Comparison of ENCODE assay signal across 1 cellular context in genomic region chr1:202806845-202807366, GRCh38.
TF ChIP-seq lines count a peak whose summit lies in the region.

No MANE protein-coding gene starts in this region.

TF ChIP-seq in K562, 482 proteins besides CTCF, POLR2A, EP300 and RAD21 (continued from another document and continues in another):
- 0 out of 2 replicates have a peak, but pooled peaks have one; percentile 17 for TF ChIP-seq ZBTB7A (IDR thresholded peaks at IDR 0.05; ENCODE audit: borderline replicate concordance, control insufficient read depth, low read depth, low read length)
- no peak for TF ChIP-seq ZNF274 (IDR thresholded peaks at IDR 0.05; ENCODE audit: borderline replicate concordance, low read depth, low read length)
- TF ChIP-seq TRIM24 (IDR thresholded peaks at IDR 0.05), result no peak; a peak in 1 of 4 replicates
- no peak for TF ChIP-seq FOXA1 (IDR thresholded peaks at IDR 0.05; ENCODE audit: borderline replicate concordance)
- no peak for TF ChIP-seq THAP7 (CRISPR knock-in tag; IDR thresholded peaks at IDR 0.05)
- TF ChIP-seq MEF2D (tag; conservative IDR thresholded peaks at IDR 0.05; ENCODE audit: low read depth), result no peak
- no peak for TF ChIP-seq U2AF2 (optimal IDR thresholded peaks at IDR 0.05; ENCODE audit: low read depth, low read length)
- no peak for TF ChIP-seq ZNF695 (CRISPR knock-in tag; IDR thresholded peaks at IDR 0.05)
- no peak for TF ChIP-seq ZBTB43 (CRISPR knock-in tag; IDR thresholded peaks at IDR 0.05)
- TF ChIP-seq ZNF668 (CRISPR knock-in tag; IDR thresholded peaks at IDR 0.05), result no peak
- peak; percentile 39; the same call in 1 of the 2 replicates for TF ChIP-seq ATF7 (IDR thresholded peaks at IDR 0.05)
- TF ChIP-seq EHMT2 (IDR thresholded peaks at IDR 0.05), result no peak
- TF ChIP-seq JUN (IDR thresholded peaks at IDR 0.05; ENCODE audit: borderline replicate concordance, low read depth, low read length), result no peak
- no peak for TF ChIP-seq JUN (CRISPR knock-in tag; IDR thresholded peaks at IDR 0.05; ENCODE audit: borderline replicate concordance)
- TF ChIP-seq BACH1 (tag; IDR thresholded peaks at IDR 0.05), result no peak
- TF ChIP-seq ZNF24 (IDR thresholded peaks at IDR 0.05), result no peak
- TF ChIP-seq CCNT2 (IDR thresholded peaks at IDR 0.05; ENCODE audit: borderline replicate concordance, extremely low read depth, insufficient read length, low read depth, low read length), result no peak
- peak; percentile 54 to 58 for TF ChIP-seq AFF1 (IDR thresholded peaks at IDR 0.05; ENCODE audit: low read depth in 1 of 2, partially characterized antibody in 2 of 2)
- TF ChIP-seq HSF4 (CRISPR knock-in tag; IDR thresholded peaks at IDR 0.05; ENCODE audit: borderline replicate concordance), result no peak
- TF ChIP-seq ETV1 (tag; conservative IDR thresholded peaks at IDR 0.05; ENCODE audit: low read depth), result no peak; the same call in 1 of the 2 replicates
- no peak for TF ChIP-seq FOSL1 (tag; conservative IDR thresholded peaks at IDR 0.05)
- TF ChIP-seq E2F6 (IDR thresholded peaks at IDR 0.05; ENCODE audit: borderline replicate concordance in 1 of 2, extremely low read depth in 1 of 2, insufficient read depth in 1 of 2, insufficient read length in 1 of 2, low read depth in 1 of 2, low read length in 1 of 2, poor library complexity in 1 of 2, severe bottlenecking in 1 of 2), result no peak
- no peak for TF ChIP-seq THRAP3 (IDR thresholded peaks at IDR 0.05; ENCODE audit: borderline replicate concordance)
- TF ChIP-seq CREB3 (tag; conservative IDR thresholded peaks at IDR 0.05; ENCODE audit: low read depth), result no peak
- no peak for TF ChIP-seq ZNF212 (CRISPR knock-in tag; IDR thresholded peaks at IDR 0.05)
- no peak for TF ChIP-seq PBX2 (CRISPR knock-in tag; IDR thresholded peaks at IDR 0.05; ENCODE audit: low read depth)
- TF ChIP-seq PBX2 (tag; conservative IDR thresholded peaks at IDR 0.05; ENCODE audit: low read depth), result no peak
- TF ChIP-seq BDP1 (IDR thresholded peaks at IDR 0.05; ENCODE audit: insufficient read depth, insufficient read length), result no peak
- no peak for TF ChIP-seq HMG20B (CRISPR knock-in tag; IDR thresholded peaks at IDR 0.05)
- no peak for TF ChIP-seq ARID3A (IDR thresholded peaks at IDR 0.05; ENCODE audit: borderline replicate concordance, low read depth, low read length)
- TF ChIP-seq SMARCE1 (IDR thresholded peaks at IDR 0.05), result no peak
- TF ChIP-seq NRF1 (conservative IDR thresholded peaks at IDR 0.05 in 1 of 2, IDR thresholded peaks at IDR 0.05 in 1 of 2), result 0 out of 4 replicates have a peak, but pooled peaks of 1 of the 2 experiments have one; percentile 13
- no peak for TF ChIP-seq MYNN (IDR thresholded peaks at IDR 0.05)
- TF ChIP-seq MYNN (CRISPR knock-in tag; IDR thresholded peaks at IDR 0.05), result no peak
- TF ChIP-seq RFX1 (IDR thresholded peaks at IDR 0.05), result no peak
- no peak for TF ChIP-seq ASH1L (IDR thresholded peaks at IDR 0.05; ENCODE audit: borderline replicate concordance, low read depth, partially characterized antibody)
- TF ChIP-seq ZNF518B (CRISPR knock-in tag; IDR thresholded peaks at IDR 0.05), result no peak
- 0 out of 2 replicates have a peak, but pooled peaks have one; percentile 14 for TF ChIP-seq RREB1 (CRISPR knock-in tag; IDR thresholded peaks at IDR 0.05)
- no peak for TF ChIP-seq EZH2 (IDR thresholded peaks at IDR 0.05; ENCODE audit: borderline replicate concordance, low read depth, low read length)
